8 cellular contexts compared by ENCODE assay signal in genomic region chr1:56516539-56517252, GRCh38.
A peak's percentile ranks its signal among the peaks of the same experiment; 100 is the strongest.
DNase-seq lines count a peak whose midpoint lies in the region; ATAC-seq and TF ChIP-seq lines count a peak whose summit lies in the region.

No MANE protein-coding gene starts in this region.

- H3K4me3 ChIP-seq in kidney epithelial cell (ENCODE audit: low read depth, low read length) (no peak overlapping the region), BE2C (ENCODE audit: low read depth, low read length) (no peak overlapping the region)

- peak; percentile 92 for ATAC-seq in GM21526 (IDR thresholded peaks at IDR 0.05; ENCODE audit: low FRiP score, unreplicated experiment)

- no peaks in the 10 kb centered on the region for H3K9me3 ChIP-seq in BE2C

- no peaks in the 10 kb centered on the region for H3K27me3 ChIP-seq in kidney epithelial cell (ENCODE audit: control insufficient read depth, insufficient read depth, low read length)
- no peaks in the 10 kb centered on the region for H3K27me3 ChIP-seq in BE2C

- no peak for TF ChIP-seq CTCF in kidney epithelial cell (IDR thresholded peaks at IDR 0.05; ENCODE audit: insufficient read depth, low read length, poor library complexity, severe bottlenecking)
- TF ChIP-seq CTCF in BE2C (IDR thresholded peaks at IDR 0.05; ENCODE audit: low read depth, low read length), result no peak

- H3K36me3 ChIP-seq in kidney epithelial cell (ENCODE audit: control insufficient read depth, insufficient read depth, low read length) (no peaks in the 10 kb centered on the region), BE2C (no peaks in the 10 kb centered on the region)

- DNase-seq in DMS53 treated with DMSO at 0.1 percent for 48 hours (lab: John Stamatoyannopoulos, UW; ENCODE audit: unreplicated experiment), result peak; percentile 99
- peak; percentile 89 for DNase-seq in HT-29 (ENCODE audit: low spot score)
- peak; percentile 69 for DNase-seq in amniotic epithelial cell (ENCODE audit: low read depth)
- peak; percentile 65 for DNase-seq in kidney epithelial cell (ENCODE audit: low read depth)
- DNase-seq in BE2C, result no peak
- no peak for DNase-seq in DMS 273 treated with DMSO at 0.1 percent for 48 hours (lab: John Stamatoyannopoulos, UW)
- no peak for DNase-seq in NCI-H187 (lab: John Stamatoyannopoulos, UW)

- no peaks in the 10 kb centered on the region for H3K4me1 ChIP-seq in BE2C

Comparison
In these comparisons a context has a peak if more than half of its experiments do, and no peak if none do; other contexts are left out.
1. DNase-seq: peak in DMS53 treated with DMSO at 0.1 percent for 48 hours (single experiment), HT-29 (single experiment), amniotic epithelial cell (single experiment) and kidney epithelial cell (single experiment); none in BE2C (single experiment), DMS 273 treated with DMSO at 0.1 percent for 48 hours (single experiment) and NCI-H187 (0 of 2).